In the genomic region with DNA sequence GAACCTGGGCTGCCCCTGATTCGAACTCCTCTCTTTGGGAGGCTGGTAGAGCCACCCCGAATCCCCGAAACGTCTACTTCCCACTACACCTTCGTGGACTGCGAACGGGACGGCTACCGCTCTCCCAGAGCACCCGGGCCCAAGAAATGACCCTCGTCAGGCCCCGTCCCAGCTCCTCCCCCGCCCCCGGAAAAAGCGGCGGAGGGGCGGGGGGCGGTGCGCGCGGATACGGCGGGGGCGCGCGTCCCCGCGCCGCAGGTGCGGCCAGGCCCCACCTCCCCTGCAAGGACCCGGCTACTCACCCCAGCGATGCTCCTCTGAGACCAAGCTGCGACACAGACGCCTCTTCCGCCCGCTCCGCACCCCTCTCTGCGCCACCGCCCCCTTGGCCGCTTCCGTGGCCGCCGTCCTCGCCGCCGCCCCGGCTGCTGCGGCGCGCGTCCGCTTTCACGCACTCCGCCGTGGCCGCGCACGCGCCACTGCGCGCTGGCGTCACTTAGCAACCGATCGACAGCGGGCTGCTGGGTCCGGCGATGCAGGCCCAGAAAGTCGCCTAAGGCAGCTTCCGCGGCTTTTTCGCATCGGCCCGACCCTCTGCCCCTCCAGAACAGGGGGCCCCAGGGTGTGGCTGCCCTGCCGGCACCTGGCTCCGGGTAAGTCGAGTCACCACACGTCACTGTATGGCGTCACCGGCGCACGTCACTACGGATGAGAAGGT, we compare ENCODE assay signal across 8 cellular contexts. TPM values are rescaled to one million over a fixed set of nuclear protein-coding genes. Genes with fewer than 3 reads are reported as not detected.
DNase-seq lines count a peak whose midpoint lies in the region; TF ChIP-seq lines count a peak whose summit lies in the region.

A gene (minus strand): TSS at position 432 of the 718 bp plus-strand sequence.

- H3K4me1 ChIP-seq in H9 (ENCODE audit: insufficient read depth, low read length) (no peaks in the 10 kb centered on the region; the same call in 1 of the 2 replicates), transverse colon (peaks cover 4 to 31% (median 18%) of the 10 kb centered on the region in 4 donors)

- H3T11ph ChIP-seq in H9 (ENCODE audit: low read length), result no peak within 1 kb of the TSS

- no peaks in the 10 kb centered on the region for H3K23me2 ChIP-seq in H9 (ENCODE audit: insufficient read length, low read depth, low read length, poor library complexity, severe bottlenecking)

- peak; percentile 69 for TF ChIP-seq POLR2A in transverse colon (IDR thresholded peaks at IDR 0.05)

- H2BK12ac ChIP-seq in H9 (ENCODE audit: insufficient read length, low read depth, low read length), result no peak within 1 kb of the TSS

- peak; percentile 32 for DNase-seq in GM04503 (ENCODE audit: low read depth)
- DNase-seq in H9, result peak; percentile 78
- DNase-seq in MG63, result peak; percentile 81
- DNase-seq in activated naive CD8-positive, alpha-beta T cell treated with anti-CD3 and anti-CD28 coated beads, Interleukin-2, amount 50 U/mL, for 16 hours (ENCODE audit: low read depth, low spot score), result peak; percentile 53
- DNase-seq in cardiac septum (ENCODE audit: low spot score), result peak; percentile 90
- DNase-seq in pons (ENCODE audit: low spot score), result peak; percentile 66
- DNase-seq in transverse colon, result peak; percentile 85

- H2BK5ac ChIP-seq in H9 (ENCODE audit: insufficient read length, low read length), result no peak within 1 kb of the TSS

- peak within 1 kb of the TSS; percentile 87 to 89 for H3K4me3 Mint-ChIP-seq in H9

- peak within 1 kb of the TSS; percentile 92 for H3K14ac ChIP-seq in H9 (ENCODE audit: insufficient read depth, low read length)

- WGBS in H9 (ENCODE audit: extremely low coverage, insufficient read length, low lambda C conversion rate), result no CpG with 5 or more reads among the region's 82 CpGs
- WGBS in transverse colon (ENCODE audit: low coverage in 1 of 2), 2 donors, result 0% methylated on average over 46 of the region's 82 CpGs; no CpG with 5 or more reads in 1 of the 2 donors

- H3K56ac ChIP-seq in H9 (ENCODE audit: insufficient read length, low read depth, low read length), result no peak within 1 kb of the TSS

- H3K4ac ChIP-seq in H9 (ENCODE audit: low read depth, low read length), result no peak within 1 kb of the TSS

- H2BK120ac ChIP-seq in H9 (ENCODE audit: low read depth, low read length, poor library complexity, severe bottlenecking), result no peak within 1 kb of the TSS

- H3K4me1 Mint-ChIP-seq in H9, result peaks cover 12% of the 10 kb centered on the region in 2 experiments

- intact Hi-C loops in cardiac septum (cut with DNase I), result loop anchor here (2.0 kb wide), 1 partner anchor 63 kb away; a partner anchor contains a TSS
- intact Hi-C loops in transverse colon (cut with DNase I; ENCODE audit: low total_unique reads), result no loop called here

- H3K79me2 ChIP-seq in H9 (ENCODE audit: insufficient read depth, low read length) (no peaks in the 10 kb centered on the region; the same call in 1 of the 2 replicates), SU-DHL-6 (ENCODE audit: insufficient read depth, low read length) (no peaks in the 10 kb centered on the region)

- H3K36me3 ChIP-seq in MG63 (no peaks in the 10 kb centered on the region), SU-DHL-6 (ENCODE audit: low read length) (no peaks in the 10 kb centered on the region), transverse colon (no peaks in the 10 kb centered on the region)

- no peak for TF ChIP-seq EP300 in transverse colon (IDR thresholded peaks at IDR 0.05; ENCODE audit: low read depth)

- no peaks in the 10 kb centered on the region for H3K79me1 ChIP-seq in H9 (ENCODE audit: insufficient read depth, low read depth, low read length, poor library complexity, severe bottlenecking)

- no peak within 1 kb of the TSS for H4K8ac ChIP-seq in H9 (replicated peaks; ENCODE audit: insufficient read length, low read depth, low read length)

- H3K36me3 Mint-ChIP-seq in H9 (ENCODE audit: insufficient read depth in 1 of 3, low read depth in 3 of 3), result no peaks in the 10 kb centered on the region

- no peak within 1 kb of the TSS for H4K91ac ChIP-seq in H9 (ENCODE audit: insufficient read length, low read depth, low read length)

- H3K27ac ChIP-seq in H9 (ENCODE audit: insufficient read length, low read depth, low read length), result no peak within 1 kb of the TSS
- H3K27ac ChIP-seq in SU-DHL-6 (ENCODE audit: low read depth, low read length), result peak within 1 kb of the TSS; percentile 40
- H3K27ac ChIP-seq in transverse colon, result peak within 1 kb of the TSS; percentile 91 to 95 (median 92)

- H3K27me3 ChIP-seq in H9 (ENCODE audit: insufficient read depth, low read length) (no peaks in the 10 kb centered on the region; the same call in 1 of the 2 replicates), MG63 (no peaks in the 10 kb centered on the region), SU-DHL-6 (ENCODE audit: low read length) (no peaks in the 10 kb centered on the region), transverse colon (no peaks in the 10 kb centered on the region)

- H4K20me1 ChIP-seq in H9 (ENCODE audit: control insufficient read depth, insufficient read depth, insufficient read length) (no peaks in the 10 kb centered on the region), SU-DHL-6 (ENCODE audit: low read depth, low read length) (no peaks in the 10 kb centered on the region)

- H3K9me3 ChIP-seq in H9 (ENCODE audit: control insufficient read depth, low read depth, low read length) (no peaks in the 10 kb centered on the region), MG63 (no peaks in the 10 kb centered on the region), SU-DHL-6 (ENCODE audit: insufficient read depth, low read length) (no peaks in the 10 kb centered on the region), transverse colon (no peaks in the 10 kb centered on the region)

- no peaks in the 10 kb centered on the region for H3K9me2 ChIP-seq in SU-DHL-6 (replicated peaks; ENCODE audit: insufficient read depth, low read length)

- peak within 1 kb of the TSS; percentile 53 for H3K4me2 ChIP-seq in H9 (ENCODE audit: insufficient read depth, insufficient read length, low read length)
- peak within 1 kb of the TSS; percentile 66 for H3K4me2 ChIP-seq in SU-DHL-6 (ENCODE audit: low read depth, low read length, poor library complexity, severe bottlenecking)

- peak within 1 kb of the TSS; percentile 42 for H3K9ac ChIP-seq in H9 (ENCODE audit: extremely low read depth, insufficient read length, low read length)
- peak within 1 kb of the TSS; percentile 68 for H3K9ac ChIP-seq in SU-DHL-6 (ENCODE audit: low read length)

- no peak within 1 kb of the TSS for H2AK5ac ChIP-seq in H9 (ENCODE audit: insufficient read length, low read length)

- peaks cover 5% of the 10 kb centered on the region for H3K27me3 Mint-ChIP-seq in H9 (ENCODE audit: low read depth)

- H3K23ac ChIP-seq in H9 (ENCODE audit: insufficient read length, low read depth, low read length), result no peak within 1 kb of the TSS

- H3K9me3 Mint-ChIP-seq in H9, result no peaks in the 10 kb centered on the region

- H2BK20ac ChIP-seq in H9 (ENCODE audit: low read depth, low read length, poor library complexity, severe bottlenecking), result no peak within 1 kb of the TSS

- no peak within 1 kb of the TSS for H4K5ac ChIP-seq in H9 (ENCODE audit: insufficient read length, low read depth, low read length)

- in situ Hi-C loops in transverse colon (cut with MboI; ENCODE audit: low pct_ligation_motif_present in 1 of 4, low pct_unique_long_range_greater_than_20kb in 1 of 4, low sequenced_read_pairs in 3 of 4), result no loop called here

- H3K18ac ChIP-seq in H9 (ENCODE audit: insufficient read length, low read depth, low read length), result peak within 1 kb of the TSS; percentile 94

- H3K4me3 ChIP-seq in MG63 (peak within 1 kb of the TSS; percentile 98), SU-DHL-6 (ENCODE audit: insufficient read depth, low read length, poor library complexity, severe bottlenecking) (peak within 1 kb of the TSS; percentile 75), transverse colon (peak within 1 kb of the TSS; percentile 71 to 89 (median 84))

- H2AFZ ChIP-seq in H9 (ENCODE audit: low read length) (no peak within 1 kb of the TSS), SU-DHL-6 (ENCODE audit: low read depth, low read length, severe bottlenecking) (peak within 1 kb of the TSS; percentile 93)

- H3F3A ChIP-seq in SU-DHL-6 (ENCODE audit: insufficient read depth), result peaks cover 14% of the 10 kb centered on the region

- no peak within 1 kb of the TSS for H2BK15ac ChIP-seq in H9 (ENCODE audit: low read depth, low read length)

- no peak for TF ChIP-seq CTCF in H9 (conservative IDR thresholded peaks at IDR 0.05)
- no peak for TF ChIP-seq CTCF in SU-DHL-6 (IDR thresholded peaks at IDR 0.05; ENCODE audit: insufficient read depth, low read length, poor library complexity, severe bottlenecking)
- TF ChIP-seq CTCF in transverse colon (IDR thresholded peaks at IDR 0.05), result peak in 1 of 5 experiments; percentile 5

- peak within 1 kb of the TSS in 2 of 3 experiments; percentile 77 to 92; a peak in 5 of 7 replicates for H3K27ac Mint-ChIP-seq in H9

RNA-seq across cellular contexts. Expression of the gene that starts here (rescaled TPM):
- total RNA-seq in H9 (2021) (7.8 and 8.9 TPM in 2 replicates), cardiac septum (24.2 TPM), transverse colon (10 to 100 TPM in 3 of 4 donors, 1 to 10 TPM in 1; 8.6 to 34.1 (median 30.8) TPM)
- 4.5 and 14.2 TPM in 2 replicates for total RNA-seq in MG63 (2014; rRNA removed; shearing (Covaris generic); ENCODE audit: low replicate concordance)

Comparison
In these comparisons a context has a peak if more than half of its experiments do, and no peak if none do; other contexts are left out.
1. DNase-seq: peak in every context shown above with its lines; median percentile 90 in cardiac septum; 85 in transverse colon; 81 in MG63; 78 in H9; 66 in pons; 53 in activated naive CD8-positive, alpha-beta T cell treated with anti-CD3 and anti-CD28 coated beads, Interleukin-2, amount 50 U/mL, for 16 hours; 32 in GM04503.